ENCODE assay signal across 9 cellular contexts in genomic region chr10:61733358-61733940, GRCh38.
A peak's percentile ranks its signal among the peaks of the same experiment; 100 is the strongest.
DNase-seq lines count a peak whose midpoint lies in the region; ATAC-seq, FAIRE-seq and TF ChIP-seq lines count a peak whose summit lies in the region.
"Had no signal": no experiment of that assay in that cellular context is flagged by ENCODE, and none has a peak within 500 bp of the region (broad histone marks: within the 10 kb centered on the region; RNA-seq: fewer than 3 reads in every experiment).

No MANE protein-coding gene starts in this region.

- H3K4me3 ChIP-seq in Caco-2 (ENCODE audit: low read depth, low read length), result no peak overlapping the region

- ATAC-seq in HG03025 (IDR thresholded peaks at IDR 0.05; ENCODE audit: low FRiP score, unreplicated experiment), result no peak

- no peaks in the 10 kb centered on the region for H3K9me3 ChIP-seq in Caco-2

- no peak overlapping the region for H3K4me3 Mint-ChIP-seq in Caco-2 (ENCODE audit: unreplicated experiment)
- H3K4me3 Mint-ChIP-seq: T-helper 1 cell treated with Interleukin-12 subunit alpha and Interleukin-12 subunit beta and Interleukin-4 antibody, amounts not matched to agents 30 μg/mL and 1 μg/mL, for 36 hours had no signal

- no peaks in the 10 kb centered on the region for H3K36me3 ChIP-seq in Caco-2 (ENCODE audit: control insufficient read depth, insufficient read depth, low read length)

- POLR2A ChIA-PET in Caco-2 (lab: Charles Lee), result no interaction called here

- CTCF ChIA-PET in Caco-2 (lab: Charles Lee), result interaction anchor here (0.5 to 1.0 kb wide), 7 partner anchors 18 to 592 kb away, joined by 3 to 10 read pairs (median 4); no protein-coding TSS in a partner anchor

- BruUV-seq in Caco-2 (replicated peaks; lab: Mats Ljungman, UMichigan), result no TSS peak

- no peaks in the 10 kb centered on the region for H3K4me1 ChIP-seq in Caco-2

- no peak overlapping the region for H3K27ac Mint-ChIP-seq in Caco-2 (ENCODE audit: unreplicated experiment)
- H3K27ac Mint-ChIP-seq: T-helper 1 cell treated with Interleukin-12 subunit alpha and Interleukin-12 subunit beta and Interleukin-4 antibody, amounts not matched to agents 30 μg/mL and 1 μg/mL, for 36 hours had no signal

- H3K4me1 Mint-ChIP-seq in Caco-2 (ENCODE audit: low read depth, unreplicated experiment), result peaks cover 7% of the 10 kb centered on the region

- peaks cover 10% of the 10 kb centered on the region for H3K27me3 Mint-ChIP-seq in Caco-2 (ENCODE audit: insufficient read depth, unreplicated experiment)

- H3K9me3 Mint-ChIP-seq in Caco-2 (ENCODE audit: unreplicated experiment), result peaks cover 17% of the 10 kb centered on the region

- intact Hi-C loops in Caco-2 (cut with micrococcal nuclease; ENCODE audit: unreplicated experiment), result loop anchor here (1.0 to 5.0 kb wide), 6 partner anchors 102 to 917 kb away; no protein-coding TSS in a partner anchor

- H3K36me3 Mint-ChIP-seq in Caco-2 (ENCODE audit: insufficient read depth, unreplicated experiment), result no peaks in the 10 kb centered on the region

- no peaks in the 10 kb centered on the region for H3K27me3 ChIP-seq in Caco-2 (replicated peaks; ENCODE audit: control insufficient read depth, insufficient read depth, low read length)

- peak in 1 of 2 experiments; percentile 71 for DNase-seq in Caco-2
- DNase-seq in GM19239 (ENCODE audit: insufficient read length, low spot score), result no peak
- DNase-seq in NCI-H748 treated with DMSO at 0.1 percent for 48 hours (lab: John Stamatoyannopoulos, UW), result peak; percentile 6
- peak; percentile 55 for DNase-seq in cerebellar cortex (ENCODE audit: low spot score)
- peak; percentile 82 for DNase-seq in medulla oblongata (ENCODE audit: extremely low spot score)
- no peak for DNase-seq in activated T-cell treated with anti-CD3 and anti-CD28 coated beads for 4 hours
- no peak for DNase-seq in NCI-H2029 (lab: John Stamatoyannopoulos, UW)

- FAIRE-seq in GM19239 (lab: Jason Lieb, UNC), result peak; percentile 8

- TF ChIP-seq CTCF in Caco-2 (IDR thresholded peaks at IDR 0.05; ENCODE audit: insufficient read depth in 1 of 2, low read depth in 1 of 2, low read length in 1 of 2, severe bottlenecking in 1 of 2, unreplicated experiment in 1 of 2), result peak; percentile 80 to 87

Comparison
In these comparisons a context has a peak if more than half of its experiments do, and no peak if none do; other contexts are left out.
1. DNase-seq: peak in NCI-H748 treated with DMSO at 0.1 percent for 48 hours (single experiment), cerebellar cortex (single experiment) and medulla oblongata (single experiment); none in GM19239 (single experiment), activated T-cell treated with anti-CD3 and anti-CD28 coated beads for 4 hours (single experiment) and NCI-H2029 (single experiment).